Comparison of ENCODE assay signal across 8 cellular contexts in the genomic region with DNA sequence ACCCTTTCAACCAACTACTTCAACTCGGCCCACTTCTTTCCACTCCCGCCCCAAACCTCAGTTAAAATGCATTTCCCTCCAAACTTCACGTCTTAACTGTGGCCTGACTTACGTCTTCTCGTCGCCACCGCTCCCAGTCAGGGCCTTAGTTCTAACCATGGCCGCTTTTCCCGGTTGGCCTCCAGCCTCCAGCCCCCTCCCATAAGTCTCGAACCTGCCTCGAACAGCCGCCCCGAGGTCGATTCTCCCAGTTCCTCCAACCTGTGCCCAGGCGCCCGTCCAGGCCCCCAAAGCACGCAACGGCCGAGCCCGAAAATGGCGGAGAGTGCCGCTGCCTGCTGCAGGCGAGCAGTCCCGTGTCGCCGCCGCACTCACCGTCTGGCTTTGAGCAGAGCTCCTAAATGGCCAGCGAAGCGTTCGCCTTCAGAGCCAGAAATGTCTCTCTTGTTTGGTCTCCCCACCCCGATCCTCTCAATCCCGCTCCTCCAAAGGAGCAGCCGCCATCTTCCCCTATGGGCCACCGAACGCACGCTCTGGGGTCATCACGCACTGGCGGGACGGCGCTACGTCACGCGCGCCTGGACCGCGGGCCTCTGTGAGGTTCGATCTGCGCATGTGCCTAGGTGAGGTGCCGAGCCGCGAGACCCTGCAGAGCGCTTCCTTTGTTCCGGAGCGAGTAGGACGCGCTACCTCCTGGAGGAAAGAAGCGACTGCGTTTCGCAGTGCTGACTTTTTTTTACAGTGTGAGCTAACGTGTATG. TPM values are rescaled to one million over a fixed set of nuclear protein-coding genes. Genes with fewer than 3 reads are reported as not detected.
DNase-seq lines count a peak whose midpoint lies in the region; ATAC-seq and TF ChIP-seq lines count a peak whose summit lies in the region.

A gene (minus strand): TSS at position 535 of the 760 bp plus-strand sequence. CDS start 40,190 bp downstream, outside the sequence.

- peak; percentile 98 for ATAC-seq in GM21576 (IDR thresholded peaks at IDR 0.05; ENCODE audit: unreplicated experiment)
- ATAC-seq in PC-3, result peak; percentile 95

- WGBS in esophagus, 2 donors, result 0 to 1% methylated on average over 60 to 61 of the region's 61 CpGs

- peak; percentile 27; the same call in 1 of the 2 replicates for TF ChIP-seq CTCF in PC-3 (conservative IDR thresholded peaks at IDR 0.05; ENCODE audit: low read depth, low read length)

- no peaks in the 10 kb centered on the region for H3K9me2 ChIP-seq in PC-3 (replicated peaks; ENCODE audit: low read length)

- TF ChIP-seq EP300 in Ishikawa (IDR thresholded peaks at IDR 0.05; ENCODE audit: borderline replicate concordance), result no peak

- TF ChIP-seq RAD21 in Ishikawa (IDR thresholded peaks at IDR 0.05; ENCODE audit: low read depth), result peak; percentile 22; the same call in 1 of the 2 replicates

- no peaks in the 10 kb centered on the region for H3K9me3 ChIP-seq in PC-3 (ENCODE audit: low read length)
- H3K9me3 ChIP-seq in esophagus (ENCODE audit: control insufficient read depth in 2 of 2, insufficient read depth in 1 of 2, low read depth in 1 of 2, low read length in 1 of 2), result no peaks in the 10 kb centered on the region
- no peaks in the 10 kb centered on the region for H3K9me3 ChIP-seq in muscle layer of colon (ENCODE audit: low read length)

- CTCF ChIA-PET in PC-3 (lab: Charles Lee), result no interaction called here

- H3K36me3 ChIP-seq in PC-3 (ENCODE audit: low read depth, low read length) (no peaks in the 10 kb centered on the region), esophagus (ENCODE audit: control insufficient read depth in 2 of 2, insufficient read depth in 2 of 2, low read length in 1 of 2) (no peaks in the 10 kb centered on the region), muscle layer of colon (ENCODE audit: insufficient read depth, low read length) (no peaks in the 10 kb centered on the region)

- peaks cover 20% of the 10 kb centered on the region for H3K4me1 ChIP-seq in PC-3 (ENCODE audit: insufficient read depth, low read length)
- no peaks in the 10 kb centered on the region for H3K4me1 ChIP-seq in esophagus (ENCODE audit: control insufficient read depth in 2 of 2, insufficient read depth in 2 of 2, low read length in 1 of 2)
- peaks cover 10% of the 10 kb centered on the region for H3K4me1 ChIP-seq in muscle layer of colon (ENCODE audit: insufficient read depth, low read length)

- H4K20me1 ChIP-seq in PC-3 (ENCODE audit: low read length), result peaks cover 37% of the 10 kb centered on the region

- peak within 1 kb of the TSS; percentile 84 for H3K4me2 ChIP-seq in PC-3 (ENCODE audit: low read length)

- no peaks in the 10 kb centered on the region for H3F3A ChIP-seq in PC-3 (ENCODE audit: low read length, unreplicated experiment)

- BruUV-seq in PC-3 (replicated peaks; lab: Mats Ljungman, UMichigan), result TSS peak; percentile 62

- peaks cover 50% of the 10 kb centered on the region for H3K79me2 ChIP-seq in PC-3 (ENCODE audit: low read length)

- intact Hi-C loops in PC-3 (cut with micrococcal nuclease), result loop anchor here (5.0 kb wide), 1 partner anchor 216 kb away; a partner anchor contains a TSS

- DNase-seq in DMS53 (lab: John Stamatoyannopoulos, UW) (peak; percentile 98), PC-3 (peak; percentile 93), activated T-cell treated with anti-CD3 and anti-CD28 coated beads for 48 hours (ENCODE audit: low read depth) (peak; percentile 95)
- DNase-seq in stimulated activated CD8-positive, alpha-beta memory T cell treated with anti-CD3 and anti-CD28 coated beads, Interleukin-7, amount 100 ng/mL, for 4 hours (ENCODE audit: low read depth in 2 of 2), result peak; percentile 88 to 92

- POLR2A ChIA-PET in PC-3 (lab: Charles Lee; ENCODE audit: unreplicated experiment), result interaction anchor here (0.7 kb wide), 1 partner anchor 109 kb away, joined by 3 read pairs; no protein-coding TSS in a partner anchor

- peak within 1 kb of the TSS; percentile 86 for H3K4me3 ChIP-seq in PC-3 (ENCODE audit: low read length)
- peak within 1 kb of the TSS; percentile 78 to 87 for H3K4me3 ChIP-seq in esophagus (ENCODE audit: low read depth in 1 of 2, low read length in 2 of 2)
- peak within 1 kb of the TSS; percentile 84 to 88 for H3K4me3 ChIP-seq in muscle layer of colon (ENCODE audit: low read depth in 1 of 2, low read length in 2 of 2)

- H3K27ac ChIP-seq in PC-3 (ENCODE audit: low read length) (peak within 1 kb of the TSS; percentile 61), esophagus (ENCODE audit: low read depth in 2 of 2, low read length in 1 of 2) (peak within 1 kb of the TSS; percentile 82 to 96), muscle layer of colon (ENCODE audit: low read depth, low read length) (peak within 1 kb of the TSS; percentile 88)

- peak within 1 kb of the TSS; percentile 89 for H2AFZ ChIP-seq in PC-3 (ENCODE audit: low read length)

- no peaks in the 10 kb centered on the region for H3K27me3 ChIP-seq in PC-3 (ENCODE audit: low read length)
- H3K27me3 ChIP-seq in esophagus (ENCODE audit: control insufficient read depth in 1 of 2, insufficient read depth in 2 of 2, low read length in 2 of 2), result no peaks in the 10 kb centered on the region
- H3K27me3 ChIP-seq in muscle layer of colon (ENCODE audit: control insufficient read depth in 1 of 2, insufficient read depth in 2 of 2, low read length in 2 of 2), result no peaks in the 10 kb centered on the region

- H3K9ac ChIP-seq in PC-3 (ENCODE audit: low read length) (peak within 1 kb of the TSS; percentile 95), muscle layer of colon (ENCODE audit: low read length) (peak within 1 kb of the TSS; percentile 98)

TF ChIP-seq in Ishikawa, 13 proteins besides CTCF, POLR2A, EP300 and RAD21:
- TF ChIP-seq TCF12 (IDR thresholded peaks at IDR 0.05; ENCODE audit: low read depth) (no peak; the same call in 1 of the 2 replicates), EGR1 (IDR thresholded peaks at IDR 0.05) (no peak), TAF1 (IDR thresholded peaks at IDR 0.05; ENCODE audit: low read depth) (peak; percentile 97), NFIC (IDR thresholded peaks at IDR 0.05) (no peak), ZBTB7A (IDR thresholded peaks at IDR 0.05; ENCODE audit: low read depth) (no peak), FOXM1 (IDR thresholded peaks at IDR 0.05; ENCODE audit: borderline replicate concordance, low read depth) (no peak), YY1 (IDR thresholded peaks at IDR 0.05; ENCODE audit: low read depth) (peak; percentile 93), TEAD4 (IDR thresholded peaks at IDR 0.05) (0 out of 2 replicates have a peak, but pooled peaks have one; percentile 14), CREB1 (IDR thresholded peaks at IDR 0.05; ENCODE audit: low read depth) (peak; percentile 82), CEBPB (IDR thresholded peaks at IDR 0.05) (no peak)
- TF ChIP-seq, protein P1, sequence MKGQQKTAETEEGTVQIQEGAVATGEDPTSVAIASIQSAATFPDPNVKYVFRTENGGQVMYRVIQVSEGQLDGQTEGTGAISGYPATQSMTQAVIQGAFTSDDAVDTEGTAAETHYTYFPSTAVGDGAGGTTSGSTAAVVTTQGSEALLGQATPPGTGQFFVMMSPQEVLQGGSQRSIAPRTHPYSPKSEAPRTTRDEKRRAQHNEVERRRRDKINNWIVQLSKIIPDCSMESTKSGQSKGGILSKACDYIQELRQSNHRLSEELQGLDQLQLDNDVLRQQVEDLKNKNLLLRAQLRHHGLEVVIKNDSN (IDR thresholded peaks at IDR 0.05), result no peak
- TF ChIP-seq, protein P2, sequence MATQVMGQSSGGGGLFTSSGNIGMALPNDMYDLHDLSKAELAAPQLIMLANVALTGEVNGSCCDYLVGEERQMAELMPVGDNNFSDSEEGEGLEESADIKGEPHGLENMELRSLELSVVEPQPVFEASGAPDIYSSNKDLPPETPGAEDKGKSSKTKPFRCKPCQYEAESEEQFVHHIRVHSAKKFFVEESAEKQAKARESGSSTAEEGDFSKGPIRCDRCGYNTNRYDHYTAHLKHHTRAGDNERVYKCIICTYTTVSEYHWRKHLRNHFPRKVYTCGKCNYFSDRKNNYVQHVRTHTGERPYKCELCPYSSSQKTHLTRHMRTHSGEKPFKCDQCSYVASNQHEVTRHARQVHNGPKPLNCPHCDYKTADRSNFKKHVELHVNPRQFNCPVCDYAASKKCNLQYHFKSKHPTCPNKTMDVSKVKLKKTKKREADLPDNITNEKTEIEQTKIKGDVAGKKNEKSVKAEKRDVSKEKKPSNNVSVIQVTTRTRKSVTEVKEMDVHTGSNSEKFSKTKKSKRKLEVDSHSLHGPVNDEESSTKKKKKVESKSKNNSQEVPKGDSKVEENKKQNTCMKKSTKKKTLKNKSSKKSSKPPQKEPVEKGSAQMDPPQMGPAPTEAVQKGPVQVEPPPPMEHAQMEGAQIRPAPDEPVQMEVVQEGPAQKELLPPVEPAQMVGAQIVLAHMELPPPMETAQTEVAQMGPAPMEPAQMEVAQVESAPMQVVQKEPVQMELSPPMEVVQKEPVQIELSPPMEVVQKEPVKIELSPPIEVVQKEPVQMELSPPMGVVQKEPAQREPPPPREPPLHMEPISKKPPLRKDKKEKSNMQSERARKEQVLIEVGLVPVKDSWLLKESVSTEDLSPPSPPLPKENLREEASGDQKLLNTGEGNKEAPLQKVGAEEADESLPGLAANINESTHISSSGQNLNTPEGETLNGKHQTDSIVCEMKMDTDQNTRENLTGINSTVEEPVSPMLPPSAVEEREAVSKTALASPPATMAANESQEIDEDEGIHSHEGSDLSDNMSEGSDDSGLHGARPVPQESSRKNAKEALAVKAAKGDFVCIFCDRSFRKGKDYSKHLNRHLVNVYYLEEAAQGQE (IDR thresholded peaks at IDR 0.05; ENCODE audit: low read depth), result no peak
- TF ChIP-seq, protein P3, sequence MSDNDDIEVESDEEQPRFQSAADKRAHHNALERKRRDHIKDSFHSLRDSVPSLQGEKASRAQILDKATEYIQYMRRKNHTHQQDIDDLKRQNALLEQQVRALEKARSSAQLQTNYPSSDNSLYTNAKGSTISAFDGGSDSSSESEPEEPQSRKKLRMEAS (IDR thresholded peaks at IDR 0.05), result peak; percentile 78; the same call in 1 of the 2 replicates

RNA-seq across cellular contexts. Expression of the gene that starts here (rescaled TPM):
- total RNA-seq in PC-3 (2014; rRNA removed), result 31.4 and 31.7 TPM in 2 replicates
- 10 to 100 TPM; 10.6 to 12.2 TPM for polyA plus RNA-seq in esophagus

Comparison
In these comparisons a context has a peak if more than half of its experiments do, and no peak if none do; other contexts are left out.
1. Peak in every context shown above with its lines: DNase-seq, ATAC-seq, H3K4me3 ChIP-seq and H3K27ac ChIP-seq.